Comparison of ENCODE assay signal across 16 cellular contexts in genomic region chrX:103779156-103779555, GRCh38. TPM values are rescaled to one million over a fixed set of nuclear protein-coding genes. Genes with fewer than 3 reads are reported as not detected.
DNase-seq lines count a peak whose midpoint lies in the region; ATAC-seq and TF ChIP-seq lines count a peak whose summit lies in the region.
"Had no signal": no experiment of that assay in that cellular context is flagged by ENCODE, and none has a peak within 500 bp of the region (broad histone marks: within the 10 kb centered on the region; RNA-seq: fewer than 3 reads in every experiment).

No MANE protein-coding gene starts in this region.

- H3K27me3 Mint-ChIP-seq in brain (no peaks in the 10 kb centered on the region), endothelial cell (ENCODE audit: unreplicated experiment) (no peaks in the 10 kb centered on the region)

- H3K27ac Mint-ChIP-seq in brain (peak overlapping the region; percentile 64 to 92 (median 78)), endothelial cell (ENCODE audit: unreplicated experiment) (no peak overlapping the region)
- H3K27ac Mint-ChIP-seq: T-cell had no signal

- no peak overlapping the region for H3K27ac ChIP-seq in A673 (ENCODE audit: low read depth, low read length, poor library complexity, severe bottlenecking)
- H3K27ac ChIP-seq: left lung, PC-9 had no signal

- no peak overlapping the region for H3K4me3 ChIP-seq in A673 (ENCODE audit: low read depth, low read length, poor library complexity, severe bottlenecking)
- H3K4me3 ChIP-seq: left lung, PC-9, smooth muscle cell had no signal

- intact Hi-C loops in A673 (cut with micrococcal nuclease; ENCODE audit: unreplicated experiment) = no loop called here

- TF ChIP-seq CTCF in brain (conservative IDR thresholded peaks at IDR 0.05) (no peak), endothelial cell (IDR thresholded peaks at IDR 0.05; ENCODE audit: unreplicated experiment) (no peak), A673 (conservative IDR thresholded peaks at IDR 0.05; ENCODE audit: low read depth, low read length) (no peak)

- CTCF ChIA-PET in A673 (lab: Charles Lee) = no interaction called here

- H3K9me3 ChIP-seq in A673 (ENCODE audit: low read depth, low read length, poor library complexity, severe bottlenecking) = no peaks in the 10 kb centered on the region
- H3K9me3 ChIP-seq: left lung had no signal

- DNase-seq in G401 (ENCODE audit: low spot score) (peak; percentile 37), NCI-H2107 (lab: John Stamatoyannopoulos, UW) (peak; percentile 12), myocyte (ENCODE audit: low read depth) (peak; percentile 6), endothelial cell (ENCODE audit: low spot score) (no peak), AML-193 (lab: John Stamatoyannopoulos, UW) (no peak), A673 (ENCODE audit: low spot score) (no peak)
- DNase-seq: activated CD4-positive, alpha-beta T cell treated with anti-CD3 and anti-CD28 coated beads for 1 hour; glutamatergic neuron; left lung; NCI-H187 treated with DMSO at 0.1 percent for 48 hours; PC-9; T-cell had no signal

- H3K4me1 Mint-ChIP-seq in brain (peaks cover 82% of the 10 kb centered on the region), endothelial cell (ENCODE audit: unreplicated experiment) (peaks cover 22% of the 10 kb centered on the region)
- H3K4me1 Mint-ChIP-seq: CD14-positive monocyte, T-cell had no signal

- no peaks in the 10 kb centered on the region for H3K36me3 ChIP-seq in A673 (ENCODE audit: insufficient read depth, low read length, poor library complexity, severe bottlenecking)
- H3K36me3 ChIP-seq: left lung had no signal

- ATAC-seq in GM21515 (IDR thresholded peaks at IDR 0.05; ENCODE audit: unreplicated experiment) = no peak
- ATAC-seq: left lung, T-cell had no signal

- in situ Hi-C loops in G401 (cut with HindIII; ENCODE audit: low sequenced_read_pairs) = no loop called here

- H3K9me3 Mint-ChIP-seq in brain = no peaks in the 10 kb centered on the region
- H3K9me3 Mint-ChIP-seq in endothelial cell (ENCODE audit: unreplicated experiment) = no peaks in the 10 kb centered on the region
- H3K9me3 Mint-ChIP-seq: CD14-positive monocyte, T-cell had no signal

- no peaks in the 10 kb centered on the region for H3K4me1 ChIP-seq in A673 (ENCODE audit: insufficient read depth, low read length, poor library complexity, severe bottlenecking)
- H3K4me1 ChIP-seq: left lung had no signal

- POLR2A ChIA-PET in A673 (lab: Charles Lee; ENCODE audit: low non-redundant PET) = no interaction called here

- H3K36me3 Mint-ChIP-seq in brain = no peaks in the 10 kb centered on the region
- no peaks in the 10 kb centered on the region for H3K36me3 Mint-ChIP-seq in endothelial cell (ENCODE audit: low read depth, unreplicated experiment)
- H3K36me3 Mint-ChIP-seq: CD14-positive monocyte, T-cell had no signal

- no TSS peak for BruUV-seq in A673 (replicated peaks; lab: Mats Ljungman, UMichigan)

- H3K4me3 Mint-ChIP-seq in brain (peak overlapping the region; percentile 56 to 74 (median 60)), endothelial cell (ENCODE audit: unreplicated experiment) (no peak overlapping the region)
- H3K4me3 Mint-ChIP-seq: CD14-positive monocyte, T-cell had no signal

- peaks cover 26% of the 10 kb centered on the region for H3K27me3 ChIP-seq in A673 (replicated peaks; ENCODE audit: insufficient read depth, low read depth, low read length, poor library complexity)
- H3K27me3 ChIP-seq: left lung had no signal

RNA-seq across cellular contexts. Expression of gene PLP1, which starts 2.5 kb away (rescaled TPM):
- not detected in 2 replicates for total RNA-seq in G401 (2014; rRNA removed; shearing (Covaris generic))
- polyA plus RNA-seq in brain (ENCODE audit: insufficient read depth, low read depth, low replicate concordance) = 1,325 TPM
- total RNA-seq in myocyte (0.56 TPM in 1 of 2 replicates, not detected in the other), endothelial cell (ENCODE audit: unreplicated experiment) (9.6 TPM), A673 (2021) (not detected in 2 replicates)
- 0.06 TPM for polyA plus RNA-seq in myocyte (2012)
- total RNA-seq: PC-9, smooth muscle cell, T-cell had no signal
- polyA plus RNA-seq: CD14-positive monocyte, smooth muscle cell had no signal

RNA-seq across cellular contexts. Expression of gene RAB9B, which starts 52.9 kb away (rescaled TPM):
- total RNA-seq in G401 (2014; rRNA removed; shearing (Covaris generic)) = not detected in 2 replicates
- 8.2 TPM for polyA plus RNA-seq in brain (ENCODE audit: insufficient read depth, low read depth, low replicate concordance)
- total RNA-seq in myocyte = 2.1 and 2.9 TPM in 2 replicates
- polyA plus RNA-seq in myocyte (2012) = 0.26 TPM
- total RNA-seq in endothelial cell (ENCODE audit: unreplicated experiment) = 2.3 TPM
- total RNA-seq in A673 (2021) = 0.61 and 0.67 TPM in 2 replicates
- total RNA-seq: PC-9 had no signal
- polyA plus RNA-seq: smooth muscle cell had no signal

Comparison
In these comparisons a context has a peak if more than half of its experiments do, and no peak if none do; other contexts are left out.
1. DNase-seq: peak in G401 (single experiment), NCI-H2107 (single experiment) and myocyte (single experiment); none in endothelial cell (single experiment), AML-193 (0 of 2) and A673 (single experiment).